27 cellular contexts compared by ENCODE assay signal in genomic region chr2:232480201-232481190, GRCh38. TPM values are rescaled to one million over a fixed set of nuclear protein-coding genes. Genes with fewer than 3 reads are reported as not detected.
DNase-seq lines count a peak whose midpoint lies in the region; ATAC-seq and TF ChIP-seq lines count a peak whose summit lies in the region.
"Had no signal": no experiment of that assay in that cellular context is flagged by ENCODE, and none has a peak within 500 bp of the region (broad histone marks: within the 10 kb centered on the region; RNA-seq: fewer than 3 reads in every experiment).

No MANE protein-coding gene starts in this region.

- intact Hi-C loops in Right ventricle myocardium superior (cut with DNase I) = no loop called here
- intact Hi-C loops in right lobe of liver (cut with DNase I) = no loop called here
- intact Hi-C loops in upper lobe of right lung (cut with DNase I) = no loop called here

- TF ChIP-seq POLR2A in right lobe of liver (IDR thresholded peaks at IDR 0.05) = no peak

- WGBS in right lobe of liver (ENCODE audit: insufficient coverage, low coverage, low lambda C conversion rate, missing lambda C conversion rate) = no CpG with 5 or more reads among the region's 26 CpGs

- TF ChIP-seq CTCF in right atrium auricular region (IDR thresholded peaks at IDR 0.05) (no peak), right lobe of liver (IDR thresholded peaks at IDR 0.05) (no peak), upper lobe of right lung (IDR thresholded peaks at IDR 0.05) (no peak)

- peak; percentile 15 for DNase-seq in DMS53 (lab: John Stamatoyannopoulos, UW)
- DNase-seq in DMS53 treated with DMSO at 0.1 percent for 48 hours (lab: John Stamatoyannopoulos, UW; ENCODE audit: unreplicated experiment) = no peak
- peak; percentile 27 for DNase-seq in Right ventricle myocardium superior
- no peak for DNase-seq in right atrium auricular region (ENCODE audit: low spot score)
- DNase-seq in right lobe of liver = peak in 2 of 3 donors; percentile 13 to 44
- peak; percentile 56 for DNase-seq in upper lobe of right lung
- DNase-seq in iPS-NIHi7 (ENCODE audit: extremely low spot score) = no peak
- DNase-seq: activated CD4-positive, alpha-beta T cell treated with anti-CD3 and anti-CD28 coated beads for 48 hours; activated naive CD8-positive, alpha-beta T cell treated with anti-CD3 and anti-CD28 coated beads for 36 hours; activated T-cell treated with anti-CD3 and anti-CD28 coated beads, Interleukin-2, amount 50 U/mL, for 48 hours; Calu3; HCEC 1CT; NCI-H1694; NCI-H446; NCI-H748 treated with DMSO at 0.1 percent for 48 hours; SJCRH30; stimulated activated CD4-positive, alpha-beta T cell treated with anti-CD3 and anti-CD28 coated beads, Interleukin-2, amount 100 ng/mL, for 48 hours; SW 1271 had no signal

- H3K27me3 ChIP-seq in right atrium auricular region (peaks cover 0 to under 1% of the 10 kb centered on the region in 2 donors), right lobe of liver (peaks cover 0 to 4% of the 10 kb centered on the region in 2 donors), upper lobe of right lung (peaks cover 19% of the 10 kb centered on the region)
- H3K27me3 ChIP-seq: ascending aorta had no signal

- ATAC-seq in Right ventricle myocardium superior (ENCODE audit: poor library complexity) (no peak), right lobe of liver (no peak), upper lobe of right lung (no peak), HG03342 (IDR thresholded peaks at IDR 0.05; ENCODE audit: unreplicated experiment) (no peak)
- ATAC-seq: gastroesophageal sphincter, left colon had no signal

- H3K4me3 ChIP-seq in right atrium auricular region (no peak overlapping the region), right lobe of liver (no peak overlapping the region), upper lobe of right lung (no peak overlapping the region)
- H3K4me3 ChIP-seq: ascending aorta, gastroesophageal sphincter, hepatocyte, Peyer's patch, SJCRH30, tibial nerve had no signal

- H3K36me3 ChIP-seq in right atrium auricular region (no peaks in the 10 kb centered on the region), right lobe of liver (no peaks in the 10 kb centered on the region), upper lobe of right lung (no peaks in the 10 kb centered on the region)
- H3K36me3 ChIP-seq: ascending aorta, gastroesophageal sphincter, Peyer's patch, SJCRH30, tibial nerve had no signal

- H3K27ac ChIP-seq in right atrium auricular region (no peak overlapping the region), right lobe of liver (no peak overlapping the region), upper lobe of right lung (no peak overlapping the region)
- H3K27ac ChIP-seq: 22Rv1, ascending aorta, gastroesophageal sphincter, hepatocyte, Peyer's patch, SJCRH30, tibial nerve had no signal

- H3K9me3 ChIP-seq in right atrium auricular region (no peaks in the 10 kb centered on the region), right lobe of liver (no peaks in the 10 kb centered on the region), upper lobe of right lung (no peaks in the 10 kb centered on the region)
- H3K9me3 ChIP-seq: ascending aorta, gastroesophageal sphincter, Peyer's patch, SJCRH30, tibial nerve had no signal

- peaks cover 0 to 3% of the 10 kb centered on the region in 2 donors for H3K4me1 ChIP-seq in right atrium auricular region
- no peaks in the 10 kb centered on the region for H3K4me1 ChIP-seq in right lobe of liver
- H3K4me1 ChIP-seq in upper lobe of right lung = no peaks in the 10 kb centered on the region
- H3K4me1 ChIP-seq: ascending aorta, SJCRH30 had no signal

RNA-seq across cellular contexts. Expression of gene ECEL1, which starts 7.1 kb away (rescaled TPM):
- total RNA-seq in Right ventricle myocardium superior = not detected
- total RNA-seq in right atrium auricular region = not detected
- 1 to 10 TPM in 1 of 6 experiments, under 1 TPM in 3, not detected in 2; 0.22 to 1.3 (median 0.83) TPM for total RNA-seq in right lobe of liver
- not detected for total RNA-seq in upper lobe of right lung
- total RNA-seq: Calu3, left colon, Peyer's patch, SJCRH30 had no signal

RNA-seq across cellular contexts. Expression of gene ALPI, which starts 24.5 kb away (rescaled TPM):
- total RNA-seq in Right ventricle myocardium superior (not detected), right atrium auricular region (not detected), right lobe of liver (under 1 TPM in 2 of 6 experiments, not detected in 4; 0.19 to 0.25 TPM), upper lobe of right lung (not detected)
- total RNA-seq: activated naive CD8-positive, alpha-beta T cell treated with anti-CD3 and anti-CD28 coated beads for 36 hours; ascending aorta; Calu3; gastroesophageal sphincter; neural crest cell; SJCRH30; tibial nerve had no signal

RNA-seq across cellular contexts. Expression of gene PRSS56, which starts 39.7 kb away (rescaled TPM):
- total RNA-seq in Right ventricle myocardium superior (0.19 TPM), right atrium auricular region (under 1 TPM in 1 of 2 donors, not detected in 1; 0.20 TPM), right lobe of liver (under 1 TPM in 1 of 6 experiments, not detected in 5; 0.19 TPM), upper lobe of right lung (not detected)
- total RNA-seq: activated naive CD8-positive, alpha-beta T cell treated with anti-CD3 and anti-CD28 coated beads for 36 hours; ascending aorta; Calu3; gastroesophageal sphincter; hepatocyte; left colon; Peyer's patch; tibial nerve had no signal

RNA-seq across cellular contexts. Expression of gene CHRND, which starts 45.5 kb away (rescaled TPM):
- total RNA-seq in Right ventricle myocardium superior (not detected), right atrium auricular region (under 1 TPM in 1 of 2 donors, not detected in 1; 0.19 TPM), right lobe of liver (not detected), upper lobe of right lung (not detected)
- total RNA-seq: activated naive CD8-positive, alpha-beta T cell treated with anti-CD3 and anti-CD28 coated beads for 36 hours; ascending aorta; Calu3; gastroesophageal sphincter; hepatocyte; left colon; Peyer's patch; tibial nerve had no signal

RNA-seq across cellular contexts. Expression of gene CHRNG, which starts 59.0 kb away (rescaled TPM):
- total RNA-seq in Right ventricle myocardium superior (not detected), right atrium auricular region (not detected), right lobe of liver (not detected), upper lobe of right lung (not detected)
- total RNA-seq: activated naive CD8-positive, alpha-beta T cell treated with anti-CD3 and anti-CD28 coated beads for 36 hours; ascending aorta; Calu3; gastroesophageal sphincter; hepatocyte; left colon; neural crest cell; Peyer's patch; tibial nerve had no signal

Comparison
In these comparisons a context has a peak if more than half of its experiments do, and no peak if none do; other contexts are left out.
1. DNase-seq: peak in DMS53 (single experiment), Right ventricle myocardium superior (single experiment), right lobe of liver (2 of 3) and upper lobe of right lung (single experiment); none in DMS53 treated with DMSO at 0.1 percent for 48 hours (single experiment), right atrium auricular region (single experiment) and iPS-NIHi7 (single experiment).